ENCODE assay signal across 8 cellular contexts in the genomic region with DNA sequence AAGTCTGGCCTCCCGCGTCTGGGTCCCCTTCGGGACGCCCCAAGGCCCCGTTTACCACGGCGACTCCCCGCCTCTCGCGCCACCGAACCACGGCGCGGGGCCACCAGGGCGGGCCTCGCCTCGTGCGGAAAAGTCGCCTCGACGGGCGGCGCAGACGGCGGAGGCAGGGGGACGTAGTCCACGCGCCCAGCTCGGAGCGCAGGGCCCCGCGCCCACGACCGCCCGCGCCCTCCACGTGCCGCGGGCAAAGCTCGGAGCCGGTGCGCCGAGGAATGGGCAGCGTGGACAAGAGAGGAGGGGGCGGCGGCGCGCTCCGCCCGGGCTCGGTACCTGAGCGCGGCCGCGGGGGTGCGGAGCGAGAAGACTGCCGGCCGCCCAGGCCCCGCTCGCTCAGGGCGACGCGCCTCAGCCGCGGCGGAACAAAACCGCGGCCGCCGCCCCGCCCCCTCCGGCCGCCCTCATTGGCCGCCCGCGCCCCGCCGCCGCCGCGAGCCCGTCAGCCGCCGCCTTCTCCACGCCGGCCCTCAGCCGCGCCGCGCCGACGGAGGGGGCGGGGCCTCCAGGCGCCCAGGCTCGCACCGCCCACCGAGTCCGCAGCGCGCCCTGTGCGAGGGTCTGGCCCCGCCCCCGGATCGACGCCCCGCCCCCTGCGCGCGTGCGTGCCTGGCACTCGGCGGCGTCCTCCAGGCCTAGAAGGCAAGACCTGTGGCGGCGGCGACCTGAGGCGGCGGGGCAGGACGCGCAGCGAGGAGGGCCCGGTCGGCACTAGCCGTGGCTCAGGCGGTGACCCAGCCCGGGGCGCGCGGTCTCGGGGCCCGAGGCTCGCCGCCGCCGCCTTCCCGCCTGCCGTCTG. TPM values are rescaled to one million over a fixed set of nuclear protein-coding genes. Genes with fewer than 3 reads are reported as not detected.
A peak's percentile ranks its signal among the peaks of the same experiment; 100 is the strongest.
DNase-seq lines count a peak whose midpoint lies in the region; ATAC-seq and TF ChIP-seq lines count a peak whose summit lies in the region.

A gene with protein sequence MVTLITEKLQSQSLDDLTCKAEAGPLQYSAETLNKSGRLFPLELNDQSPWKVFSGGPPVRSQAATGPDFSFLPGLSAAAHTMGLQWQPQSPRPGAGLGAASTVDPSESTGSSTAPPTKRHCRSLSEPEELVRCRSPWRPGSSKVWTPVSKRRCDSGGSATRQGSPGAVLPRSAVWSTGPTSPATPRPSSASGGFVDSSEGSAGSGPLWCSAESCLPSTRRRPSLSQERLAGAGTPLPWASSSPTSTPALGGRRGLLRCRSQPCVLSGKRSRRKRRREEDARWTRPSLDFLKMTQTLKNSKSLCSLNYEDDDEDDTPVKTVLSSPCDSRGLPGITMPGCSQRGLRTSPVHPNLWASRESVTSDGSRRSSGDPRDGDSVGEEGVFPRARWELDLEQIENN (minus strand): TSS at position 411 of the 853 bp plus-strand sequence. CDS start 15,572 bp downstream, outside the sequence.

- H3K27me3 Mint-ChIP-seq in endothelial cell (ENCODE audit: unreplicated experiment): peaks cover 4% of the 10 kb centered on the region

- H3K9me3 Mint-ChIP-seq in endothelial cell (ENCODE audit: unreplicated experiment): no peaks in the 10 kb centered on the region

- no peaks in the 10 kb centered on the region for H3K4me1 Mint-ChIP-seq in endothelial cell (ENCODE audit: unreplicated experiment)

- DNase-seq in CD1c-positive myeloid dendritic cell (ENCODE audit: extremely low spot score): peak; percentile 96
- peak; percentile 76 for DNase-seq in NOMO-1 treated with DMSO at 0.1 percent for 48 hours (lab: John Stamatoyannopoulos, UW; ENCODE audit: unreplicated experiment)
- peak; percentile 99 for DNase-seq in activated CD8-positive, alpha-beta memory T cell treated with anti-CD3 and anti-CD28 coated beads, Interleukin-2, amount 50 U/mL, for 48 hours
- DNase-seq in endothelial cell (ENCODE audit: low spot score): peak; percentile 91
- peak; percentile 82 for DNase-seq in midbrain (lab: John Stamatoyannopoulos, UW)
- DNase-seq in stimulated activated CD8-positive, alpha-beta memory T cell treated with anti-CD3 and anti-CD28 coated beads, Interleukin-15, amount 100 ng/mL, for 4 hours (ENCODE audit: low read depth in 2 of 2): peak; percentile 78 to 88

- H3K27ac Mint-ChIP-seq in endothelial cell (ENCODE audit: unreplicated experiment): peak within 1 kb of the TSS; percentile 74

- H3K36me3 Mint-ChIP-seq in endothelial cell (ENCODE audit: low read depth, unreplicated experiment): no peaks in the 10 kb centered on the region

- no peak for TF ChIP-seq CTCF in endothelial cell (IDR thresholded peaks at IDR 0.05; ENCODE audit: unreplicated experiment)

- peak within 1 kb of the TSS; percentile 86 for H3K4me3 Mint-ChIP-seq in endothelial cell (ENCODE audit: unreplicated experiment)

- ATAC-seq in GM19397 (IDR thresholded peaks at IDR 0.05; ENCODE audit: unreplicated experiment) (peak; percentile 89), HG03558 (IDR thresholded peaks at IDR 0.05; ENCODE audit: extremely low read depth, unreplicated experiment) (peak; percentile 63)

RNA-seq across cellular contexts. Expression of the gene that starts here (rescaled TPM):
- 1.8 TPM for total RNA-seq in endothelial cell (ENCODE audit: unreplicated experiment)

Comparison
In these comparisons a context has a peak if more than half of its experiments do, and no peak if none do; other contexts are left out.
1. Peak in every context shown above with its lines: DNase-seq and ATAC-seq.